17 cellular contexts compared by ENCODE assay signal in the genomic region with DNA sequence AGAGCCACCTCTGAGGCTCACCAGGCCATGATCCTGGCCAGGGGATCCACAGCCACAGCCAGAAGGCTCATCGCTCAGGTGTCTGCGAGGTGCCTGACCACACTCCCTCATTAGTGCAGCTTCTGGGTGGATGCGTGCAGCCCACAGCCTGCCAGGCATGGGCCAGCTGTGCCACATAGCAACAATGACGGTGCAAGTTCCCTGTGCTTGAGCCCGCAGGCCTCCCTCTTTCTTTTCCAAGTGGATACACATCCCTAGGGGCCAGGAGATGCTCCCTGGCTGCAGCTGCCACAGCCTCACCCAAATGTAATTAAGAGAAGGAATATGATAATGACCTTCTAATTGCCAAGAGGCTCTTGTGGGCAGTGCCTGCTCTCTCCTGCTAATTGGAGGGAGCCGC.
DNase-seq lines count a peak whose midpoint lies in the region; ATAC-seq and TF ChIP-seq lines count a peak whose summit lies in the region.
"Had no signal": no experiment of that assay in that cellular context is flagged by ENCODE, and none has a peak within 500 bp of the region (broad histone marks: within the 10 kb centered on the region; RNA-seq: fewer than 3 reads in every experiment).

No MANE protein-coding gene starts in this region.

- H3K4me3 Mint-ChIP-seq in Calu3 (ENCODE audit: low read depth, unreplicated experiment) = no peak overlapping the region
- H3K4me3 Mint-ChIP-seq: CD14-positive monocyte had no signal

- no peak overlapping the region for H3K27ac Mint-ChIP-seq in Calu3 (ENCODE audit: unreplicated experiment)
- H3K27ac Mint-ChIP-seq: CD14-positive monocyte had no signal

- H3K36me3 Mint-ChIP-seq in Calu3 (ENCODE audit: insufficient read depth, unreplicated experiment) = no peaks in the 10 kb centered on the region
- H3K36me3 Mint-ChIP-seq: CD14-positive monocyte had no signal

- intact Hi-C loops in Calu3 (cut with micrococcal nuclease; ENCODE audit: unreplicated experiment) = no loop called here

- no peaks in the 10 kb centered on the region for H3K27me3 ChIP-seq in SK-N-SH (ENCODE audit: insufficient read depth)

- H3K9ac ChIP-seq in SK-N-SH = no peak overlapping the region
- H3K9ac ChIP-seq: GM23248 had no signal

- CTCF ChIA-PET in SK-N-SH (lab: Yijun Ruan, JAX) = interaction anchor here (1.3 to 2.3 kb wide), 4 partner anchors 10 to 277 kb away, joined by 3 to 14 read pairs (median 6); a partner anchor contains a TSS
- CTCF ChIA-PET in GM10248 (lab: Yijun Ruan, JAX) = no interaction called here
- CTCF ChIA-PET in Calu3 (lab: Charles Lee) = no interaction called here

- no peaks in the 10 kb centered on the region for H3F3A ChIP-seq in SK-N-SH (replicated peaks; ENCODE audit: insufficient read depth)

- no TSS peak for BruUV-seq in Calu3 (replicated peaks; lab: Mats Ljungman, UMichigan)

- DNase-seq in SK-N-SH = no peak
- DNase-seq in NCI-H1105 (lab: John Stamatoyannopoulos, UW) = peak; percentile 76
- DNase-seq in NCI-H524 treated with DMSO at 0.1 percent for 48 hours (lab: John Stamatoyannopoulos, UW) = peak; percentile 95
- no peak for DNase-seq in GM10248 (ENCODE audit: extremely low spot score)
- DNase-seq in DMS53 (lab: John Stamatoyannopoulos, UW) = no peak
- no peak for DNase-seq in Calu3
- DNase-seq: AML-193, EL, GM23248, IMR-90, NCI-H1694, NCI-H2107, NCI-H510A treated with DMSO at 0.1 percent for 48 hours, OCI-M1 had no signal

- H3K4me2 ChIP-seq in SK-N-SH = no peak overlapping the region

- H2AFZ ChIP-seq in SK-N-SH (ENCODE audit: low read depth) = no peak overlapping the region
- H2AFZ ChIP-seq: GM23248 had no signal

- H3K9me2 ChIP-seq in SK-N-SH = no peaks in the 10 kb centered on the region

- peaks cover 14% of the 10 kb centered on the region for H3K27me3 Mint-ChIP-seq in Calu3 (ENCODE audit: unreplicated experiment)

- ATAC-seq in SK-N-SH treated with all-trans-retinoic acid at 6 μM for 48 hours = no peak
- ATAC-seq: HCT116 had no signal

- no peak for TF ChIP-seq CTCF in SK-N-SH (IDR thresholded peaks at IDR 0.05)
- TF ChIP-seq CTCF in GM10248 (IDR thresholded peaks at IDR 0.05; ENCODE audit: control extremely low read depth, extremely low read depth, low read depth, missing control alignments) = no peak
- TF ChIP-seq CTCF in Calu3 (IDR thresholded peaks at IDR 0.05; ENCODE audit: unreplicated experiment) = no peak

- no peaks in the 10 kb centered on the region for H3K9me3 ChIP-seq in SK-N-SH

- TF ChIP-seq RAD21 in SK-N-SH (IDR thresholded peaks at IDR 0.05; ENCODE audit: low read length) = no peak

- no peaks in the 10 kb centered on the region for H4K20me1 ChIP-seq in SK-N-SH (ENCODE audit: insufficient read depth)

- H3K4me3 ChIP-seq in SK-N-SH (ENCODE audit: low read depth in 2 of 2, low read length in 1 of 2) = no peak overlapping the region
- H3K4me3 ChIP-seq: GM23248 had no signal

- H3K27ac ChIP-seq in SK-N-SH (ENCODE audit: low read depth in 2 of 2, low read length in 1 of 2) = no peak overlapping the region
- H3K27ac ChIP-seq: GM23248 had no signal

- POLR2A ChIA-PET in SK-N-SH (lab: Yijun Ruan, JAX) (no interaction called here), GM10248 (lab: Yijun Ruan, JAX) (no interaction called here)

- no peaks in the 10 kb centered on the region for H3K36me3 ChIP-seq in SK-N-SH (replicated peaks in 1 of 2; ENCODE audit: control insufficient read depth in 1 of 2, insufficient read depth in 2 of 2, low read length in 1 of 2)

- TF ChIP-seq EP300 in SK-N-SH (IDR thresholded peaks at IDR 0.05; ENCODE audit: borderline replicate concordance in 1 of 2, low read depth in 1 of 2, low read length in 1 of 2) = no peak

- no peaks in the 10 kb centered on the region for H3K9me3 Mint-ChIP-seq in Calu3 (ENCODE audit: low read depth, unreplicated experiment)

- no peaks in the 10 kb centered on the region for H3K4me1 Mint-ChIP-seq in Calu3 (ENCODE audit: low read depth, unreplicated experiment)
- H3K4me1 Mint-ChIP-seq: CD14-positive monocyte had no signal

- H3K79me2 ChIP-seq in SK-N-SH (ENCODE audit: insufficient read depth) = no peaks in the 10 kb centered on the region

- peaks cover 0 to 9% of the 10 kb centered on the region in 2 experiments; a peak in 1 of 4 replicates for H3K4me1 ChIP-seq in SK-N-SH (ENCODE audit: control insufficient read depth in 1 of 2, insufficient read depth in 2 of 2, low read depth in 1 of 2, low read length in 1 of 2)

- 39% methylated on average over 5 of the region's 6 CpGs for WGBS in SK-N-SH (ENCODE audit: low lambda C conversion rate)

TF ChIP-seq in SK-N-SH, 30 proteins besides CTCF, POLR2A, EP300 and RAD21:
- TF ChIP-seq RFX5 (IDR thresholded peaks at IDR 0.05; ENCODE audit: low read length) (peak; percentile 61; the same call in 1 of the 2 replicates), RCOR1 (IDR thresholded peaks at IDR 0.05; ENCODE audit: low read length) (no peak)

TF ChIP-seq in SK-N-SH treated with all-trans-retinoic acid at 6 μM for 48 hours, 23 proteins besides CTCF, POLR2A, EP300 and RAD21:
- no peak for TF ChIP-seq ESRRG (CRISPR knock-in tag; IDR thresholded peaks at IDR 0.05)
- no peak for TF ChIP-seq OSR1 (CRISPR knock-in tag; IDR thresholded peaks at IDR 0.05)

Comparison
In these comparisons a context has a peak if more than half of its experiments do, and no peak if none do; other contexts are left out.
1. DNase-seq: peak in NCI-H1105 (single experiment) and NCI-H524 treated with DMSO at 0.1 percent for 48 hours (single experiment); none in SK-N-SH (single experiment), GM10248 (single experiment), DMS53 (single experiment) and Calu3 (single experiment).